ENCODE assay signal across 2 cellular contexts in the genomic region with DNA sequence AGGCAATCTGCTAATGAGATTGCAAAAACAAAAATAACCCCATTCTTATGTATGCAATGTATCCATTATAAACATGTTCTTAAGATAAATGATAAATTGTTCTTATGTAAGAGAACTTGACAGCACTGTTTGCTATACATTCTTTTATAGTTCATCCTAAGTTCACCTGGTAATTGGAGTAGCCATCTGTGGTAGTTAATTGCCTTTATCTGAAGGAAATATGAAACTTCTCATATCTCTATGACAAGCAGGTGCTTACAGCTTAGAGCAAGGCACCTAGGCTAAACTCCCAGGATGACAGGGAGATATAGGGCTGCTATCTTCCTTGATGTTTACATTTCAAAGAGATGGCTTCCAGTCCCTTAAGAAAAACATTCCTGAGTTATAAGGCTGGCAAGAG.
TF ChIP-seq lines count a peak whose summit lies in the region.

No MANE protein-coding gene starts in this region.

TF ChIP-seq in SK-N-SH treated with all-trans-retinoic acid at 6 μM for 48 hours, 23 proteins besides CTCF, POLR2A, EP300 and RAD21 (continued from another document):
- TF ChIP-seq, protein P1, sequence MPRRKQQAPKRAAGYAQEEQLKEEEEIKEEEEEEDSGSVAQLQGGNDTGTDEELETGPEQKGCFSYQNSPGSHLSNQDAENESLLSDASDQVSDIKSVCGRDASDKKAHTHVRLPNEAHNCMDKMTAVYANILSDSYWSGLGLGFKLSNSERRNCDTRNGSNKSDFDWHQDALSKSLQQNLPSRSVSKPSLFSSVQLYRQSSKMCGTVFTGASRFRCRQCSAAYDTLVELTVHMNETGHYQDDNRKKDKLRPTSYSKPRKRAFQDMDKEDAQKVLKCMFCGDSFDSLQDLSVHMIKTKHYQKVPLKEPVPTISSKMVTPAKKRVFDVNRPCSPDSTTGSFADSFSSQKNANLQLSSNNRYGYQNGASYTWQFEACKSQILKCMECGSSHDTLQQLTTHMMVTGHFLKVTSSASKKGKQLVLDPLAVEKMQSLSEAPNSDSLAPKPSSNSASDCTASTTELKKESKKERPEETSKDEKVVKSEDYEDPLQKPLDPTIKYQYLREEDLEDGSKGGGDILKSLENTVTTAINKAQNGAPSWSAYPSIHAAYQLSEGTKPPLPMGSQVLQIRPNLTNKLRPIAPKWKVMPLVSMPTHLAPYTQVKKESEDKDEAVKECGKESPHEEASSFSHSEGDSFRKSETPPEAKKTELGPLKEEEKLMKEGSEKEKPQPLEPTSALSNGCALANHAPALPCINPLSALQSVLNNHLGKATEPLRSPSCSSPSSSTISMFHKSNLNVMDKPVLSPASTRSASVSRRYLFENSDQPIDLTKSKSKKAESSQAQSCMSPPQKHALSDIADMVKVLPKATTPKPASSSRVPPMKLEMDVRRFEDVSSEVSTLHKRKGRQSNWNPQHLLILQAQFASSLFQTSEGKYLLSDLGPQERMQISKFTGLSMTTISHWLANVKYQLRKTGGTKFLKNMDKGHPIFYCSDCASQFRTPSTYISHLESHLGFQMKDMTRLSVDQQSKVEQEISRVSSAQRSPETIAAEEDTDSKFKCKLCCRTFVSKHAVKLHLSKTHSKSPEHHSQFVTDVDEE (CRISPR knock-in tag; IDR thresholded peaks at IDR 0.05), result peak; percentile 16; the same call in 1 of the 2 replicates
- no peak for TF ChIP-seq ZNF8 (CRISPR knock-in tag; IDR thresholded peaks at IDR 0.05)

TF ChIP-seq in SK-N-SH, 30 proteins besides CTCF, POLR2A, EP300 and RAD21 (continued from another document):
- TF ChIP-seq CHD2 (IDR thresholded peaks at IDR 0.05; ENCODE audit: low read length, partially characterized antibody) (no peak), NFIC (IDR thresholded peaks at IDR 0.05; ENCODE audit: borderline replicate concordance) (no peak), GABPA (IDR thresholded peaks at IDR 0.05; ENCODE audit: low read depth) (no peak), TCF12 (IDR thresholded peaks at IDR 0.05) (no peak), RCOR1 (IDR thresholded peaks at IDR 0.05; ENCODE audit: low read length) (no peak)
- TF ChIP-seq, protein P2, sequence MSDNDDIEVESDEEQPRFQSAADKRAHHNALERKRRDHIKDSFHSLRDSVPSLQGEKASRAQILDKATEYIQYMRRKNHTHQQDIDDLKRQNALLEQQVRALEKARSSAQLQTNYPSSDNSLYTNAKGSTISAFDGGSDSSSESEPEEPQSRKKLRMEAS (IDR thresholded peaks at IDR 0.05; ENCODE audit: low read depth), result no peak
- TF ChIP-seq, protein P3, sequence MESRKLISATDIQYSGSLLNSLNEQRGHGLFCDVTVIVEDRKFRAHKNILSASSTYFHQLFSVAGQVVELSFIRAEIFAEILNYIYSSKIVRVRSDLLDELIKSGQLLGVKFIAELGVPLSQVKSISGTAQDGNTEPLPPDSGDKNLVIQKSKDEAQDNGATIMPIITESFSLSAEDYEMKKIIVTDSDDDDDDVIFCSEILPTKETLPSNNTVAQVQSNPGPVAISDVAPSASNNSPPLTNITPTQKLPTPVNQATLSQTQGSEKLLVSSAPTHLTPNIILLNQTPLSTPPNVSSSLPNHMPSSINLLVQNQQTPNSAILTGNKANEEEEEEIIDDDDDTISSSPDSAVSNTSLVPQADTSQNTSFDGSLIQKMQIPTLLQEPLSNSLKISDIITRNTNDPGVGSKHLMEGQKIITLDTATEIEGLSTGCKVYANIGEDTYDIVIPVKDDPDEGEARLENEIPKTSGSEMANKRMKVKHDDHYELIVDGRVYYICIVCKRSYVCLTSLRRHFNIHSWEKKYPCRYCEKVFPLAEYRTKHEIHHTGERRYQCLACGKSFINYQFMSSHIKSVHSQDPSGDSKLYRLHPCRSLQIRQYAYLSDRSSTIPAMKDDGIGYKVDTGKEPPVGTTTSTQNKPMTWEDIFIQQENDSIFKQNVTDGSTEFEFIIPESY (IDR thresholded peaks at IDR 0.05; ENCODE audit: borderline replicate concordance, low read depth), result no peak
